ENCODE assay signal across 12 cellular contexts in genomic region chr22:19885841-19886592, GRCh38. TPM values are rescaled to one million over a fixed set of nuclear protein-coding genes. Genes with fewer than 3 reads are reported as not detected.
DNase-seq lines count a peak whose midpoint lies in the region; ATAC-seq lines count a peak whose summit lies in the region.
"Had no signal": no experiment of that assay in that cellular context is flagged by ENCODE, and none has a peak within 500 bp of the region (broad histone marks: within the 10 kb centered on the region; RNA-seq: fewer than 3 reads in every experiment).

No MANE protein-coding gene starts in this region.

- H3K14ac ChIP-seq in mesenchymal stem cell (ENCODE audit: low read length in 2 of 2): peak overlapping the region in 1 of 2 experiments; percentile 1

- H3K4me3 ChIP-seq in mesenchymal stem cell (ENCODE audit: insufficient read depth in 1 of 2, low read depth in 1 of 2, low read length in 2 of 2): no peak overlapping the region

- peaks cover 14% of the 10 kb centered on the region for H3K4me1 Mint-ChIP-seq in activated T-helper 17 cell treated with anti-CD3 and anti-CD28 coated beads, Interleukin-2, amount 50 U/mL, for 72 hours

- peaks cover 48% of the 10 kb centered on the region for H3K4me1 ChIP-seq in mesenchymal stem cell (ENCODE audit: control insufficient read depth, insufficient read depth, low read depth, low read length)

- H4K8ac ChIP-seq in mesenchymal stem cell (ENCODE audit: low read length): no peak overlapping the region

- H2AK5ac ChIP-seq in mesenchymal stem cell (ENCODE audit: low read length, severe bottlenecking): no peak overlapping the region

- no peaks in the 10 kb centered on the region for H3K27me3 ChIP-seq in mesenchymal stem cell (ENCODE audit: control insufficient read depth in 1 of 2, insufficient read depth in 1 of 2, low read length in 2 of 2)

- H3K27ac Mint-ChIP-seq in activated T-helper 17 cell treated with anti-CD3 and anti-CD28 coated beads, Interleukin-2, amount 50 U/mL, for 72 hours: peak overlapping the region; percentile 66
- H3K27ac Mint-ChIP-seq: stimulated activated effector memory CD8-positive, alpha-beta T cell treated with anti-CD3 and anti-CD28 coated beads, Interleukin-12 subunit alpha, Interleukin-12 subunit beta, amount 100 ng/mL, for 72 hours had no signal

- H2AFZ ChIP-seq in mesenchymal stem cell (ENCODE audit: low read depth, low read length): no peak overlapping the region

- H3K27ac ChIP-seq in mesenchymal stem cell (ENCODE audit: low read length, poor library complexity, severe bottlenecking): no peak overlapping the region
- H3K27ac ChIP-seq: KMS-11 had no signal

- peak overlapping the region in 1 of 2 experiments; percentile 28 for H3K23ac ChIP-seq in mesenchymal stem cell (ENCODE audit: low read length in 2 of 2)

- peak overlapping the region in 1 of 2 experiments; percentile 57 for H2BK12ac ChIP-seq in mesenchymal stem cell (ENCODE audit: low read length in 2 of 2)

- H4K91ac ChIP-seq in mesenchymal stem cell (ENCODE audit: low read length): peak overlapping the region; percentile 61

- peak overlapping the region in 1 of 2 experiments; percentile 7 for H3K4ac ChIP-seq in mesenchymal stem cell (ENCODE audit: low read depth in 1 of 2, low read length in 2 of 2)

- peak overlapping the region; percentile 28 for H3K4me3 Mint-ChIP-seq in activated T-helper 17 cell treated with anti-CD3 and anti-CD28 coated beads, Interleukin-2, amount 50 U/mL, for 72 hours
- H3K4me3 Mint-ChIP-seq: stimulated activated effector memory CD8-positive, alpha-beta T cell treated with anti-CD3 and anti-CD28 coated beads, Interleukin-12 subunit alpha, Interleukin-12 subunit beta, amount 100 ng/mL, for 72 hours had no signal

- peaks cover 0 to 6% of the 10 kb centered on the region in 2 experiments for H3K36me3 ChIP-seq in mesenchymal stem cell (ENCODE audit: control insufficient read depth in 1 of 2, insufficient read depth in 2 of 2, low read depth in 1 of 2, low read length in 2 of 2)

- H3K9me3 Mint-ChIP-seq in activated T-helper 17 cell treated with anti-CD3 and anti-CD28 coated beads, Interleukin-2, amount 50 U/mL, for 72 hours: no peaks in the 10 kb centered on the region
- H3K9me3 Mint-ChIP-seq: stimulated activated effector memory CD8-positive, alpha-beta T cell treated with anti-CD3 and anti-CD28 coated beads, Interleukin-12 subunit alpha, Interleukin-12 subunit beta, amount 100 ng/mL, for 72 hours had no signal

- H3K4me2 ChIP-seq in mesenchymal stem cell (ENCODE audit: low read length, poor library complexity, severe bottlenecking): no peak overlapping the region
- H3K4me2 ChIP-seq: KMS-11 had no signal

- H3K9me3 ChIP-seq in mesenchymal stem cell (ENCODE audit: control insufficient read depth, low read length): no peaks in the 10 kb centered on the region

- no peaks in the 10 kb centered on the region for H3K79me1 ChIP-seq in mesenchymal stem cell (replicated peaks; ENCODE audit: low read length, poor library complexity, severe bottlenecking)

- intact Hi-C loops in Right ventricle myocardium superior (cut with DNase I) (no loop called here), left cardiac atrium (cut with DNase I) (no loop called here)

- H2BK120ac ChIP-seq in mesenchymal stem cell (ENCODE audit: low read depth, low read length): no peak overlapping the region

- H2BK5ac ChIP-seq in mesenchymal stem cell (ENCODE audit: low read depth, low read length, poor library complexity, severe bottlenecking): no peak overlapping the region

- peak overlapping the region; percentile 71 for H3K9ac ChIP-seq in mesenchymal stem cell (ENCODE audit: low read length)
- H3K9ac ChIP-seq: KMS-11 had no signal

- no peak overlapping the region for H2BK15ac ChIP-seq in mesenchymal stem cell (ENCODE audit: low read depth, poor library complexity, severe bottlenecking)

- H3K36me3 Mint-ChIP-seq in activated T-helper 17 cell treated with anti-CD3 and anti-CD28 coated beads, Interleukin-2, amount 50 U/mL, for 72 hours (ENCODE audit: low read depth): no peaks in the 10 kb centered on the region
- H3K36me3 Mint-ChIP-seq: stimulated activated effector memory CD8-positive, alpha-beta T cell treated with anti-CD3 and anti-CD28 coated beads, Interleukin-12 subunit alpha, Interleukin-12 subunit beta, amount 100 ng/mL, for 72 hours had no signal

- DNase-seq in Right ventricle myocardium superior: peak; percentile 42
- no peak for DNase-seq in left cardiac atrium
- DNase-seq in mesenchymal stem cell: no peak
- DNase-seq in SIG-M5 treated with dmso at 0.1 percent for 504 hours (lab: John Stamatoyannopoulos, UW; ENCODE audit: unreplicated experiment): no peak
- no peak for DNase-seq in stimulated activated CD4-positive, alpha-beta T cell treated with anti-CD3 and anti-CD28 coated beads, Interleukin-4, amount 100 ng/mL, for 1 hour
- DNase-seq: anterior cingulate cortex, hypothalamus had no signal

- H3K27me3 Mint-ChIP-seq in activated T-helper 17 cell treated with anti-CD3 and anti-CD28 coated beads, Interleukin-2, amount 50 U/mL, for 72 hours: no peaks in the 10 kb centered on the region

- 90% methylated on average over 15 of the region's 15 CpGs for WGBS in mesenchymal stem cell

- ATAC-seq in Right ventricle myocardium superior (ENCODE audit: poor library complexity) (no peak), left cardiac atrium (no peak), HG03342 (IDR thresholded peaks at IDR 0.05; ENCODE audit: unreplicated experiment) (no peak), GM19467 (IDR thresholded peaks at IDR 0.05; ENCODE audit: unreplicated experiment) (no peak)
- no peak for ATAC-seq in activated T-helper 17 cell treated with anti-CD3 and anti-CD28 coated beads, Interleukin-2, amount 50 U/mL, for 72 hours (replicated peaks)
- ATAC-seq: stimulated activated effector memory CD8-positive, alpha-beta T cell treated with anti-CD3 and anti-CD28 coated beads, Interleukin-12 subunit alpha, Interleukin-12 subunit beta, amount 100 ng/mL, for 72 hours had no signal

- peak overlapping the region in 1 of 2 experiments; percentile 42 for H3K18ac ChIP-seq in mesenchymal stem cell (ENCODE audit: low read depth in 1 of 2, low read length in 2 of 2)

RNA-seq across cellular contexts. Expression of gene GNB1L, which starts 31.3 kb away (rescaled TPM):
- total RNA-seq in Right ventricle myocardium superior: 2.5 TPM
- 1 to 10 TPM; 2.5 to 4.5 TPM for total RNA-seq in left cardiac atrium
- total RNA-seq in activated T-helper 17 cell treated with anti-CD3 and anti-CD28 coated beads, Interleukin-2, amount 50 U/mL, for 72 hours: 10 to 100 TPM; 10.8 to 14.4 TPM
- 3.9 TPM for polyA plus RNA-seq in mesenchymal stem cell (2013, experiment 1 of 2)
- 3.9 TPM for polyA plus RNA-seq in mesenchymal stem cell (2013, experiment 2 of 2)

RNA-seq across cellular contexts. Expression of gene RTL10, which starts 31.3 kb away (rescaled TPM):
- total RNA-seq in Right ventricle myocardium superior: 6.2 TPM
- total RNA-seq in left cardiac atrium: 1 to 10 TPM; 6.8 to 7.7 TPM
- total RNA-seq in activated T-helper 17 cell treated with anti-CD3 and anti-CD28 coated beads, Interleukin-2, amount 50 U/mL, for 72 hours: 10 to 100 TPM; 13.0 to 16.4 TPM
- polyA plus RNA-seq in mesenchymal stem cell (2013, experiment 1 of 2): 6.4 TPM
- polyA plus RNA-seq in mesenchymal stem cell (2013, experiment 2 of 2): 7.2 TPM

RNA-seq across cellular contexts. Expression of gene COMT, which starts 55.6 kb away (rescaled TPM):
- total RNA-seq in Right ventricle myocardium superior: 75.3 TPM
- 100 to 1,000 TPM; 101 to 103 TPM for total RNA-seq in left cardiac atrium
- 100 to 1,000 TPM in 1 of 2 donors, 10 to 100 TPM in 1; 53.4 to 133 TPM for total RNA-seq in activated T-helper 17 cell treated with anti-CD3 and anti-CD28 coated beads, Interleukin-2, amount 50 U/mL, for 72 hours
- 51.6 TPM for polyA plus RNA-seq in mesenchymal stem cell (2013, experiment 1 of 2)
- 55.0 TPM for polyA plus RNA-seq in mesenchymal stem cell (2013, experiment 2 of 2)

RNA-seq across cellular contexts. Expression of gene TXNRD2, which starts 55.6 kb away (rescaled TPM):
- total RNA-seq in Right ventricle myocardium superior (40.4 TPM), left cardiac atrium (10 to 100 TPM; 22.7 to 29.6 TPM)
- total RNA-seq in activated T-helper 17 cell treated with anti-CD3 and anti-CD28 coated beads, Interleukin-2, amount 50 U/mL, for 72 hours: 10 to 100 TPM; 14.1 to 21.4 TPM
- polyA plus RNA-seq in mesenchymal stem cell (2013, experiment 1 of 2): 5.8 TPM
- 6.0 TPM for polyA plus RNA-seq in mesenchymal stem cell (2013, experiment 2 of 2)
